ENCODE assay signal across 8 cellular contexts in genomic region chr1:150567717-150568561, GRCh38. TPM values are rescaled to one million over a fixed set of nuclear protein-coding genes. Genes with fewer than 3 reads are reported as not detected.
DNase-seq lines count a peak whose midpoint lies in the region; ATAC-seq and TF ChIP-seq lines count a peak whose summit lies in the region.

No MANE protein-coding gene starts in this region.

- H3K4me3 ChIP-seq in epithelial cell of esophagus (ENCODE audit: low read length) (peak overlapping the region; percentile 31), mononuclear cell (ENCODE audit: low read length) (peak overlapping the region; percentile 22)

- H3K27me3 ChIP-seq in mononuclear cell (ENCODE audit: insufficient read depth, low read length): no peaks in the 10 kb centered on the region

- no peak for TF ChIP-seq CTCF in epithelial cell of esophagus (IDR thresholded peaks at IDR 0.05; ENCODE audit: insufficient read depth, low read depth, low read length, missing control alignments)

- H3K27ac ChIP-seq in temporal lobe (ENCODE audit: low read depth, low read length): peak overlapping the region; percentile 79

- no peaks in the 10 kb centered on the region for H3K9me3 ChIP-seq in mononuclear cell (ENCODE audit: low read depth, low read length)

- peak; percentile 100 for DNase-seq in DMS 273 (lab: John Stamatoyannopoulos, UW; ENCODE audit: unreplicated experiment)
- DNase-seq in NCI-H146 treated with DMSO at 0.1 percent for 48 hours (lab: John Stamatoyannopoulos, UW; ENCODE audit: unreplicated experiment): peak; percentile 17
- DNase-seq in activated CD4-positive, alpha-beta T cell treated with anti-CD3 and anti-CD28 coated beads, Interleukin-2, amount 50 U/mL, for 48 hours: peak; percentile 59 to 70
- peak; percentile 99 for DNase-seq in epithelial cell of esophagus (ENCODE audit: low read depth)

- peaks cover 99% of the 10 kb centered on the region for H3K4me1 ChIP-seq in mononuclear cell (ENCODE audit: insufficient read depth, low read length)

- peak; percentile 7 for ATAC-seq in GM21786 (IDR thresholded peaks at IDR 0.05; ENCODE audit: unreplicated experiment)
- ATAC-seq in HG03378 (IDR thresholded peaks at IDR 0.05; ENCODE audit: unreplicated experiment): no peak

RNA-seq across cellular contexts. Expression of gene MCL1, which starts 11.5 kb away (rescaled TPM):
- total RNA-seq in mononuclear cell (1,412 TPM), temporal lobe (89.7 TPM)

RNA-seq across cellular contexts. Expression of gene ADAMTSL4, which starts 18.7 kb away (rescaled TPM):
- 3.3 TPM for total RNA-seq in mononuclear cell
- 0.25 TPM for total RNA-seq in temporal lobe

RNA-seq across cellular contexts. Expression of gene FALEC, which starts 52.4 kb away (rescaled TPM):
- not detected for total RNA-seq in mononuclear cell
- not detected for total RNA-seq in temporal lobe

Comparison
In these comparisons a context has a peak if more than half of its experiments do, and no peak if none do; other contexts are left out.
1. DNase-seq: peak in every context shown above with its lines; median percentile 100 in DMS 273; 99 in epithelial cell of esophagus; 64 in activated CD4-positive, alpha-beta T cell treated with anti-CD3 and anti-CD28 coated beads, Interleukin-2, amount 50 U/mL, for 48 hours; 17 in NCI-H146 treated with DMSO at 0.1 percent for 48 hours.
2. RNA of gene MCL1, which starts 11.5 kb away (total RNA-seq): 1,412 TPM in mononuclear cell (single experiment); 89.7 TPM in temporal lobe (single experiment); every median in the first group is over 10 times any median in the second.